17 cellular contexts compared by ENCODE assay signal in genomic region chr6:150596439-150596838, GRCh38.
"Had no signal": no experiment of that assay in that cellular context is flagged by ENCODE, and none has a peak within 500 bp of the region (broad histone marks: within the 10 kb centered on the region; RNA-seq: fewer than 3 reads in every experiment).

No MANE protein-coding gene starts in this region.

- H3K4me1 ChIP-seq: psoas muscle had no signal

- DNase-seq: activated B cell treated with CpG ODN at 0.5 μM for 24 hours; activated CD4-positive, alpha-beta T cell treated with anti-CD3 and anti-CD28 coated beads for 48 hours; activated CD8-positive, alpha-beta memory T cell treated with anti-CD3 and anti-CD28 coated beads, Interleukin-2, amount 50 U/mL, for 48 hours; activated CD8-positive, alpha-beta T cell treated with anti-CD3 and anti-CD28 coated beads for 36 hours; activated gamma-delta T cell; activated T-cell treated with anti-CD3 and anti-CD28 coated beads, Interleukin-2, amount 50 U/mL, for 72 hours; caudate nucleus; hypothalamus; mesendoderm; psoas muscle; stimulated activated CD4-positive, alpha-beta T cell treated with anti-CD3 and anti-CD28 coated beads, Interleukin-1b, Interleukin-23, amount 100 ng/mL, for 48 hours had no signal

- ATAC-seq: activated CD8-positive, alpha-beta T cell treated with anti-CD3 and anti-CD28 coated beads for 36 hours; activated naive CD4-positive, alpha-beta T cell treated with anti-CD3 and anti-CD28 coated beads, Interleukin-2, amount 50 U/mL, for 72 hours; activated T-cell treated with anti-CD3 and anti-CD28 coated beads, Interleukin-2, amount 50 U/mL, for 72 hours; esophagus mucosa; psoas muscle; sciatic nerve had no signal

- H3K27ac Mint-ChIP-seq: activated CD8-positive, alpha-beta T cell treated with anti-CD3 and anti-CD28 coated beads for 36 hours; activated naive CD4-positive, alpha-beta T cell treated with anti-CD3 and anti-CD28 coated beads, Interleukin-2, amount 50 U/mL, for 72 hours; activated T-cell treated with anti-CD3 and anti-CD28 coated beads, Interleukin-2, amount 50 U/mL, for 72 hours had no signal

- H3K36me3 ChIP-seq: thoracic aorta had no signal

- H3K9me3 ChIP-seq: psoas muscle, thoracic aorta had no signal

- H3K4me3 Mint-ChIP-seq: activated B cell treated with CpG ODN at 0.5 μM for 24 hours; activated CD8-positive, alpha-beta T cell treated with anti-CD3 and anti-CD28 coated beads for 36 hours; activated T-cell treated with anti-CD3 and anti-CD28 coated beads, Interleukin-2, amount 50 U/mL, for 72 hours; neural crest cell had no signal

- H3K9me3 Mint-ChIP-seq: activated B cell treated with CpG ODN at 0.5 μM for 24 hours; activated CD8-positive, alpha-beta T cell treated with anti-CD3 and anti-CD28 coated beads for 36 hours; activated naive CD4-positive, alpha-beta T cell treated with anti-CD3 and anti-CD28 coated beads, Interleukin-2, amount 50 U/mL, for 72 hours; activated T-cell treated with anti-CD3 and anti-CD28 coated beads, Interleukin-2, amount 50 U/mL, for 72 hours; neural crest cell had no signal

- H3K4me3 ChIP-seq: coronary artery, psoas muscle, thoracic aorta had no signal

- H3K27ac ChIP-seq: coronary artery, psoas muscle, thoracic aorta had no signal
